10 cellular contexts compared by ENCODE assay signal in the genomic region with DNA sequence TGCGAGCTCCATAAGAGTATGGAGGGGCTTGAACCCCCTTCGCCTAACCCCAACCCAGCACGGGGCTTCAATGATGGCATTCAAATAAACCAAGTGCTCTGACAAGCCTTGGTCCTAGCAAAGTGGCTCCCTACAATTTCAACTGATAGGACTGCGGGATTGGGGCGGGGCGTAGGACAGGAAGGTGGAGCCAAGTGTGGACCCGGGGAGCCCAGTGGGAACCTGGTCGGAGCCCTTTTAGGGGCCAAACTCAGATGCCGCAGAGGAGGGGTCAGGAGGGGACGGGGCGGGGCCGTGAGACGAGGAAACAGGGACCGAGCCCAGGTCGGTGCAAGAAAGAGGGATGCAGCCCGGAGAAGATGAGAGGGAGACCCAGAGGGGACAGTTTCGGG. TPM values are rescaled to one million over a fixed set of nuclear protein-coding genes. Genes with fewer than 3 reads are reported as not detected.
DNase-seq lines count a peak whose midpoint lies in the region; ATAC-seq and TF ChIP-seq lines count a peak whose summit lies in the region.
"Had no signal": no experiment of that assay in that cellular context is flagged by ENCODE, and none has a peak within 500 bp of the region (broad histone marks: within the 10 kb centered on the region; RNA-seq: fewer than 3 reads in every experiment).

No MANE protein-coding gene starts in this region.

- H3K4me1 ChIP-seq in iPS DF 6.9 (ENCODE audit: control insufficient read depth, insufficient read depth, low read length) (0 out of 2 replicates have a peak, but pooled peaks cover 4% of the 10 kb centered on the region), ovary (ENCODE audit: insufficient read depth) (no peaks in the 10 kb centered on the region)

- no peak overlapping the region for H3K27ac Mint-ChIP-seq in activated CD4-positive, alpha-beta T cell treated with anti-CD3 and anti-CD28 coated beads, Interleukin-2, amount 10 ng/mL, durations not matched to agents 7 days and 5 days
- no peak overlapping the region for H3K27ac Mint-ChIP-seq in activated CD8-positive, alpha-beta T cell treated with anti-CD3 and anti-CD28 coated beads for 36 hours
- H3K27ac Mint-ChIP-seq in stimulated activated effector memory CD8-positive, alpha-beta T cell treated with anti-CD3 and anti-CD28 coated beads, Interleukin-12 subunit alpha, Interleukin-12 subunit beta, amount 100 ng/mL, for 72 hours, result no peak overlapping the region

- no CpG with 5 or more reads among the region's 17 CpGs for WGBS in iPS DF 6.9 (ENCODE audit: insufficient coverage, insufficient read length)
- 65 to 66% (median 65%) methylated on average over 17 of the region's 17 CpGs for WGBS in ovary, 3 donors

- peaks cover 19% of the 10 kb centered on the region for H3K4me1 Mint-ChIP-seq in activated CD4-positive, alpha-beta T cell treated with anti-CD3 and anti-CD28 coated beads, Interleukin-2, amount 10 ng/mL, durations not matched to agents 7 days and 5 days
- H3K4me1 Mint-ChIP-seq in activated CD8-positive, alpha-beta T cell treated with anti-CD3 and anti-CD28 coated beads for 36 hours (ENCODE audit: low read depth), result peaks cover 16% of the 10 kb centered on the region
- H3K4me1 Mint-ChIP-seq in stimulated activated effector memory CD8-positive, alpha-beta T cell treated with anti-CD3 and anti-CD28 coated beads, Interleukin-12 subunit alpha, Interleukin-12 subunit beta, amount 100 ng/mL, for 72 hours, result peaks cover 21% of the 10 kb centered on the region

- no peak for TF ChIP-seq EP300 in ovary (IDR thresholded peaks at IDR 0.05)

- ATAC-seq in activated CD8-positive, alpha-beta T cell treated with anti-CD3 and anti-CD28 coated beads for 36 hours, result no peak
- no peak for ATAC-seq in stimulated activated effector memory CD8-positive, alpha-beta T cell treated with anti-CD3 and anti-CD28 coated beads, Interleukin-12 subunit alpha, Interleukin-12 subunit beta, amount 100 ng/mL, for 72 hours
- ATAC-seq in GM18505 (IDR thresholded peaks at IDR 0.05; ENCODE audit: unreplicated experiment) (no peak), GM21825 (IDR thresholded peaks at IDR 0.05; ENCODE audit: unreplicated experiment) (no peak)

- intact Hi-C loops in activated CD8-positive, alpha-beta T cell treated with anti-CD3 and anti-CD28 coated beads for 36 hours (cut with micrococcal nuclease), result no loop called here
- intact Hi-C loops in ovary (cut with DNase I), result no loop called here

- H3K4me3 ChIP-seq in iPS DF 6.9 (ENCODE audit: low read length) (peak overlapping the region; percentile 37; the same call in 1 of the 2 replicates), ovary (no peak overlapping the region)

- H3K27me3 ChIP-seq in iPS DF 6.9 (ENCODE audit: control insufficient read depth, insufficient read depth, low read length) (no peaks in the 10 kb centered on the region), ovary (no peaks in the 10 kb centered on the region)

- H3K4me3 Mint-ChIP-seq in activated CD4-positive, alpha-beta T cell treated with anti-CD3 and anti-CD28 coated beads, Interleukin-2, amount 10 ng/mL, durations not matched to agents 7 days and 5 days, result peak overlapping the region; percentile 54
- peak overlapping the region; percentile 61 for H3K4me3 Mint-ChIP-seq in activated CD8-positive, alpha-beta T cell treated with anti-CD3 and anti-CD28 coated beads for 36 hours
- peak overlapping the region; percentile 70 for H3K4me3 Mint-ChIP-seq in stimulated activated effector memory CD8-positive, alpha-beta T cell treated with anti-CD3 and anti-CD28 coated beads, Interleukin-12 subunit alpha, Interleukin-12 subunit beta, amount 100 ng/mL, for 72 hours

- POLR2A ChIA-PET in activated CD4-positive, alpha-beta T cell treated with anti-CD3 and anti-CD28 coated beads, Interleukin-2, amount 10 ng/mL, durations not matched to agents 7 days and 5 days (lab: Charles Lee), result no interaction called here
- POLR2A ChIA-PET in activated CD8-positive, alpha-beta T cell treated with anti-CD3 and anti-CD28 coated beads for 36 hours (lab: Charles Lee), result interaction anchor here (0.8 kb wide), 1 partner anchor 86 kb away, joined by 3 read pairs; no protein-coding TSS in a partner anchor

- H3K27me3 Mint-ChIP-seq in activated CD4-positive, alpha-beta T cell treated with anti-CD3 and anti-CD28 coated beads, Interleukin-2, amount 10 ng/mL, durations not matched to agents 7 days and 5 days, result peaks cover 30% of the 10 kb centered on the region
- H3K27me3 Mint-ChIP-seq in activated CD8-positive, alpha-beta T cell treated with anti-CD3 and anti-CD28 coated beads for 36 hours, result peaks cover 30% of the 10 kb centered on the region

- TF ChIP-seq POLR2A in GM18505 (IDR thresholded peaks at IDR 0.05; ENCODE audit: borderline replicate concordance, extremely low read depth, insufficient read depth, insufficient read length) (no peak), ovary (IDR thresholded peaks at IDR 0.05) (no peak)

- H3K9me3 ChIP-seq in iPS DF 6.9 (ENCODE audit: control insufficient read depth, insufficient read depth, low read length) (no peaks in the 10 kb centered on the region), ovary (no peaks in the 10 kb centered on the region)

- H3K27ac ChIP-seq in iPS DF 6.9 (ENCODE audit: low read length), result no peak overlapping the region
- H3K27ac ChIP-seq in ovary, result no peak overlapping the region

- no peaks in the 10 kb centered on the region for H3K9me3 Mint-ChIP-seq in activated CD4-positive, alpha-beta T cell treated with anti-CD3 and anti-CD28 coated beads, Interleukin-2, amount 10 ng/mL, durations not matched to agents 7 days and 5 days
- H3K9me3 Mint-ChIP-seq in activated CD8-positive, alpha-beta T cell treated with anti-CD3 and anti-CD28 coated beads for 36 hours, result no peaks in the 10 kb centered on the region
- H3K9me3 Mint-ChIP-seq in stimulated activated effector memory CD8-positive, alpha-beta T cell treated with anti-CD3 and anti-CD28 coated beads, Interleukin-12 subunit alpha, Interleukin-12 subunit beta, amount 100 ng/mL, for 72 hours, result no peaks in the 10 kb centered on the region

- no peaks in the 10 kb centered on the region for H3K36me3 Mint-ChIP-seq in activated CD4-positive, alpha-beta T cell treated with anti-CD3 and anti-CD28 coated beads, Interleukin-2, amount 10 ng/mL, durations not matched to agents 7 days and 5 days (ENCODE audit: low read depth)
- H3K36me3 Mint-ChIP-seq in activated CD8-positive, alpha-beta T cell treated with anti-CD3 and anti-CD28 coated beads for 36 hours (ENCODE audit: low read depth), result no peaks in the 10 kb centered on the region
- H3K36me3 Mint-ChIP-seq in stimulated activated effector memory CD8-positive, alpha-beta T cell treated with anti-CD3 and anti-CD28 coated beads, Interleukin-12 subunit alpha, Interleukin-12 subunit beta, amount 100 ng/mL, for 72 hours, result no peaks in the 10 kb centered on the region

- TF ChIP-seq CTCF in activated CD8-positive, alpha-beta T cell treated with anti-CD3 and anti-CD28 coated beads for 36 hours (IDR thresholded peaks at IDR 0.05), result no peak
- no peak for TF ChIP-seq CTCF in ovary (IDR thresholded peaks at IDR 0.05)

- H3K36me3 ChIP-seq in iPS DF 6.9 (ENCODE audit: control insufficient read depth, insufficient read depth, low read length) (peaks cover 6% of the 10 kb centered on the region; the same call in 1 of the 2 replicates), ovary (no peaks in the 10 kb centered on the region)

- CTCF ChIA-PET in activated CD4-positive, alpha-beta T cell treated with anti-CD3 and anti-CD28 coated beads, Interleukin-2, amount 10 ng/mL, durations not matched to agents 7 days and 5 days (lab: Charles Lee), result interaction anchor here (1.0 kb wide), 1 partner anchor 13 kb away, joined by 3 read pairs; a partner anchor contains a TSS
- CTCF ChIA-PET in activated CD8-positive, alpha-beta T cell treated with anti-CD3 and anti-CD28 coated beads for 36 hours (lab: Charles Lee), result interaction anchor here (0.8 kb wide), 1 partner anchor 8 kb away, joined by 4 read pairs; no protein-coding TSS in a partner anchor

- DNase-seq in activated CD4-positive, alpha-beta T cell treated with anti-CD3 and anti-CD28 coated beads, Interleukin-2, amount 10 ng/mL, durations not matched to agents 7 days and 5 days, result no peak
- no peak for DNase-seq in activated CD4-positive, alpha-beta T cell treated with anti-CD3 and anti-CD28 coated beads for 48 hours
- DNase-seq in activated CD8-positive, alpha-beta T cell treated with anti-CD3 and anti-CD28 coated beads for 36 hours, result no peak
- DNase-seq in iPS DF 6.9 (ENCODE audit: low read depth, low spot score) (no peak), ovary (no peak)
- DNase-seq in stimulated activated effector memory CD8-positive, alpha-beta T cell treated with anti-CD3 and anti-CD28 coated beads, Interleukin-12 subunit alpha, Interleukin-12 subunit beta, amount 100 ng/mL, for 72 hours (ENCODE audit: low spot score in 2 of 2), result no peak
- DNase-seq: ACHN, NCI-H1092 had no signal

RNA-seq across cellular contexts. Expression of a gene that starts 13.2 kb away (rescaled TPM):
- total RNA-seq in activated CD4-positive, alpha-beta T cell treated with anti-CD3 and anti-CD28 coated beads, Interleukin-2, amount 10 ng/mL, durations not matched to agents 7 days and 5 days, result 10 to 100 TPM; 62.5 to 82.1 TPM
- total RNA-seq in activated CD8-positive, alpha-beta T cell treated with anti-CD3 and anti-CD28 coated beads for 36 hours, result 10 to 100 TPM; 30.2 to 35.4 TPM
- total RNA-seq in ovary, result 100 to 1,000 TPM in 4 of 7 donors, 10 to 100 TPM in 3; 88.2 to 121 (median 110) TPM
- polyA plus RNA-seq in ovary, result 100 to 1,000 TPM in 1 of 2 donors, 10 to 100 TPM in 1; 47.6 to 145 TPM

RNA-seq across cellular contexts. Expression of a gene that starts 23.2 kb away (rescaled TPM):
- not detected for total RNA-seq in activated CD4-positive, alpha-beta T cell treated with anti-CD3 and anti-CD28 coated beads, Interleukin-2, amount 10 ng/mL, durations not matched to agents 7 days and 5 days
- total RNA-seq in activated CD8-positive, alpha-beta T cell treated with anti-CD3 and anti-CD28 coated beads for 36 hours, result under 1 TPM; 0.11 to 0.13 TPM
- total RNA-seq in ovary, result 10 to 100 TPM in 1 of 7 donors, 1 to 10 TPM in 5, under 1 TPM in 1; 0.73 to 13.3 (median 3.1) TPM
- 1 to 10 TPM; 2.9 to 5.1 TPM for polyA plus RNA-seq in ovary

RNA-seq across cellular contexts. Expression of a gene that starts 24.1 kb away (rescaled TPM):
- total RNA-seq in activated CD4-positive, alpha-beta T cell treated with anti-CD3 and anti-CD28 coated beads, Interleukin-2, amount 10 ng/mL, durations not matched to agents 7 days and 5 days, result not detected
- total RNA-seq in activated CD8-positive, alpha-beta T cell treated with anti-CD3 and anti-CD28 coated beads for 36 hours, result 1 to 10 TPM; 2.0 to 2.1 TPM
- 1 to 10 TPM in 5 of 7 donors, under 1 TPM in 1, not detected in 1; 0.53 to 7.8 (median 1.6) TPM for total RNA-seq in ovary
- polyA plus RNA-seq in ovary, result 1 to 10 TPM in 1 of 2 donors, under 1 TPM in 1; 0.38 to 1.1 TPM

RNA-seq across cellular contexts. Expression of a gene that starts 49.8 kb away (rescaled TPM):
- 10 to 100 TPM; 28.4 to 36.1 TPM for total RNA-seq in activated CD4-positive, alpha-beta T cell treated with anti-CD3 and anti-CD28 coated beads, Interleukin-2, amount 10 ng/mL, durations not matched to agents 7 days and 5 days
- 10 to 100 TPM; 35.2 to 35.3 TPM for total RNA-seq in activated CD8-positive, alpha-beta T cell treated with anti-CD3 and anti-CD28 coated beads for 36 hours
- total RNA-seq in ovary, result 10 to 100 TPM; 18.4 to 36.8 (median 25.5) TPM
- polyA plus RNA-seq in ovary, result 10 to 100 TPM in 1 of 2 donors, 1 to 10 TPM in 1; 7.0 to 16.3 TPM

RNA-seq across cellular contexts. Expression of a gene that starts 55.9 kb away (rescaled TPM):
- 100 to 1,000 TPM; 177 to 187 TPM for total RNA-seq in activated CD4-positive, alpha-beta T cell treated with anti-CD3 and anti-CD28 coated beads, Interleukin-2, amount 10 ng/mL, durations not matched to agents 7 days and 5 days
- total RNA-seq in activated CD8-positive, alpha-beta T cell treated with anti-CD3 and anti-CD28 coated beads for 36 hours, result 10 to 100 TPM; 32.5 to 33.2 TPM
- 100 to 1,000 TPM in 6 of 7 donors, 10 to 100 TPM in 1; 74.2 to 191 (median 138) TPM for total RNA-seq in ovary
- 10 to 100 TPM; 56.4 to 93.3 TPM for polyA plus RNA-seq in ovary
